ENCODE assay signal across 11 cellular contexts in the genomic region with DNA sequence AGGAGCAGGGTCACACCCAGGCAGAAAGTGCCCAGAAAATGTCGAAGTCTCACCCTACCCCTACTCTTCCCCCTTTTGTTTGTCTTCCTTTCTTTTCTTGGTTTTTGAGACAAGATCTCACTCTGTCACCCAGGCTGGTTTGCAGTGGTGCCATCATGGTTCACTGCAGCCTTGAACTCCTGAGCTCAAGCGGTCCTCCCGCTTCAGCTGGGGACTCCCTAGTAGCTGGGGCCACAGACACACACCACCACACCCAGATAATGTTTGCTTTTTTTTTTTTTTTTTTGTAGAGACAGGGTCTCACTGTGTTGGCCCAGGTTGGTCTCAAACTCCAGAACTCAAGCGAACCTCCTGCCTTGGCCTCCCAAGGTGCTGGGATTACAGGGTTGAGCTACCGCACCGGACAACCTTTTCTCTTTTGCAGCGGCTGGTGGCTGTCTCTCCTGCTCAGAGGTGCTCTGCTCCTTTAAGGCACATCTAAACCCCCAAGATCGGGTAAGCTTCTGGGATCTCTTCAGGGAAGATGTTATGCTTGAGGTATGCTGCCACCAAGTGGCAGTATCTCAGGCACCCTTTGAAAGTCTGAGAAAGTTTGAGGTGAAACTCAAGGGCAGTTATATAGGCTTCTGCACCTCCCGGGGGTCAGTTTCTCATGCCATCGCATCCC. TPM values are rescaled to one million over a fixed set of nuclear protein-coding genes. Genes with fewer than 3 reads are reported as not detected.
DNase-seq lines count a peak whose midpoint lies in the region; ATAC-seq and TF ChIP-seq lines count a peak whose summit lies in the region.
"Had no signal": no experiment of that assay in that cellular context is flagged by ENCODE, and none has a peak within 500 bp of the region (broad histone marks: within the 10 kb centered on the region; RNA-seq: fewer than 3 reads in every experiment).

No MANE protein-coding gene starts in this region.

- no peak overlapping the region for H3K27ac Mint-ChIP-seq in glutamatergic neuron (ENCODE audit: unreplicated experiment)
- H3K27ac Mint-ChIP-seq: activated T-helper 2 cell treated with anti-CD3 and anti-CD28 coated beads, Interferon-gamma antibody, Interleukin-2, Interleukin-4, amounts not matched to agents 10 μg/mL and 5 μg/mL and 100 μg/mL, durations not matched to agents 14 hours and 24 hours and 36 hours; T-helper 1 cell treated with Interleukin-12 subunit alpha and Interleukin-12 subunit beta and Interleukin-4 antibody, amounts not matched to agents 30 μg/mL and 1 μg/mL, for 36 hours had no signal

- H3K9me3 Mint-ChIP-seq in glutamatergic neuron (ENCODE audit: unreplicated experiment), result no peaks in the 10 kb centered on the region
- H3K9me3 Mint-ChIP-seq: activated T-helper 2 cell treated with anti-CD3 and anti-CD28 coated beads, Interferon-gamma antibody, Interleukin-2, Interleukin-4, amounts not matched to agents 10 μg/mL and 5 μg/mL and 100 μg/mL, durations not matched to agents 14 hours and 24 hours and 36 hours; T-helper 1 cell treated with Interleukin-12 subunit alpha and Interleukin-12 subunit beta and Interleukin-4 antibody, amounts not matched to agents 30 μg/mL and 1 μg/mL, for 36 hours had no signal

- H3K4me1 ChIP-seq in hepatocyte (ENCODE audit: insufficient read depth), result no peaks in the 10 kb centered on the region

- H3K9me2 ChIP-seq in hepatocyte (replicated peaks; ENCODE audit: insufficient read depth), result no peaks in the 10 kb centered on the region

- H3K36me3 ChIP-seq in BJ (ENCODE audit: control insufficient read depth, insufficient read depth, low read length) (no peaks in the 10 kb centered on the region), hepatocyte (replicated peaks; ENCODE audit: insufficient read depth, low read depth) (no peaks in the 10 kb centered on the region)

- ATAC-seq in GM19395 (IDR thresholded peaks at IDR 0.05; ENCODE audit: unreplicated experiment) (no peak), GM21717 (IDR thresholded peaks at IDR 0.05; ENCODE audit: unreplicated experiment) (no peak)

- no peaks in the 10 kb centered on the region for H4K20me1 ChIP-seq in hepatocyte (ENCODE audit: insufficient read depth, poor library complexity, severe bottlenecking)

- H3K9me3 ChIP-seq in hepatocyte (ENCODE audit: low read depth), result no peaks in the 10 kb centered on the region

- no peak overlapping the region for H2AFZ ChIP-seq in hepatocyte

- CTCF ChIA-PET in BJ (lab: Yijun Ruan, JAX), result interaction anchor here (0.6 to 1.6 kb wide), 7 partner anchors 13 to 238 kb away, joined by 3 to 4 read pairs (median 3); partner anchors contain the start of gene EEF2

- no peaks in the 10 kb centered on the region for H3K4me1 Mint-ChIP-seq in glutamatergic neuron (ENCODE audit: low read depth, unreplicated experiment)

- no peaks in the 10 kb centered on the region for H3K36me3 Mint-ChIP-seq in glutamatergic neuron (ENCODE audit: unreplicated experiment)

- H3K4me3 ChIP-seq in BJ (ENCODE audit: low read depth, low read length), result no peak overlapping the region
- no peak overlapping the region for H3K4me3 ChIP-seq in hepatocyte

- no peaks in the 10 kb centered on the region for H3K27me3 Mint-ChIP-seq in glutamatergic neuron (ENCODE audit: unreplicated experiment)

- H3K79me2 ChIP-seq in hepatocyte, result no peaks in the 10 kb centered on the region

- DNase-seq in BJ (ENCODE audit: low read depth) (no peak), HCEC 1CT (peak; percentile 67), RPMI8226 (peak; percentile 53), hepatocyte (ENCODE audit: low spot score) (no peak), glutamatergic neuron (no peak), DMS79 treated with DMSO at 0.1 percent for 48 hours (lab: John Stamatoyannopoulos, UW) (no peak)
- DNase-seq: midbrain had no signal

- WGBS in hepatocyte (ENCODE audit: low lambda C conversion rate, missing lambda C conversion rate), result 80% methylated on average over 10 of the region's 10 CpGs

- H3K27me3 ChIP-seq in BJ (ENCODE audit: control insufficient read depth, insufficient read depth, low read length), result no peaks in the 10 kb centered on the region
- peaks cover under 1% of the 10 kb centered on the region for H3K27me3 ChIP-seq in hepatocyte

- H3K4me2 ChIP-seq in hepatocyte, result no peak overlapping the region

- no peak overlapping the region for H3K4me3 Mint-ChIP-seq in glutamatergic neuron (ENCODE audit: unreplicated experiment)
- H3K4me3 Mint-ChIP-seq: T-helper 1 cell treated with Interleukin-12 subunit alpha and Interleukin-12 subunit beta and Interleukin-4 antibody, amounts not matched to agents 30 μg/mL and 1 μg/mL, for 36 hours had no signal

- TF ChIP-seq CTCF in BJ (IDR thresholded peaks at IDR 0.05; ENCODE audit: insufficient read depth, low read depth, low read length) (peak; percentile 37), hepatocyte (IDR thresholded peaks at IDR 0.05; ENCODE audit: poor library complexity) (peak; percentile 26), glutamatergic neuron (IDR thresholded peaks at IDR 0.05; ENCODE audit: partially characterized antibody, unreplicated experiment) (no peak)

- no peak overlapping the region for H3K27ac ChIP-seq in hepatocyte

- POLR2A ChIA-PET in BJ (lab: Charles Lee), result no interaction called here

RNA-seq across cellular contexts. Expression of gene EBI3, which starts 22.4 kb away (rescaled TPM):
- 1.2 TPM in 2 replicates for polyA plus RNA-seq in BJ (2011; rRNA removed)
- polyA minus RNA-seq in BJ (2011; rRNA and poly(A)+ RNA removed), result 0.95 and 1.8 TPM in 2 replicates
- 3.0 and 5.9 TPM in 2 replicates for total RNA-seq in hepatocyte
- 7.6 and 8.2 TPM in 2 replicates for polyA plus RNA-seq in hepatocyte
- not detected for total RNA-seq in glutamatergic neuron (ENCODE audit: unreplicated experiment)

RNA-seq across cellular contexts. Expression of gene ANKRD24, which starts 24.5 kb away (rescaled TPM):
- polyA plus RNA-seq in BJ (2011; rRNA removed), result 0.22 and 0.25 TPM in 2 replicates
- not detected in 2 replicates for polyA minus RNA-seq in BJ (2011; rRNA and poly(A)+ RNA removed)
- 0.84 and 3.4 TPM in 2 replicates for total RNA-seq in hepatocyte
- 1.5 and 2.0 TPM in 2 replicates for polyA plus RNA-seq in hepatocyte
- 6.1 TPM for total RNA-seq in glutamatergic neuron (ENCODE audit: unreplicated experiment)

RNA-seq across cellular contexts. Expression of gene SIRT6, which starts 24.6 kb away (rescaled TPM):
- 14.6 and 22.3 TPM in 2 replicates for polyA plus RNA-seq in BJ (2011; rRNA removed)
- polyA minus RNA-seq in BJ (2011; rRNA and poly(A)+ RNA removed), result 8.2 and 8.9 TPM in 2 replicates
- total RNA-seq in hepatocyte, result 15.6 and 15.7 TPM in 2 replicates
- polyA plus RNA-seq in hepatocyte, result 9.9 and 16.8 TPM in 2 replicates
- 48.3 TPM for total RNA-seq in glutamatergic neuron (ENCODE audit: unreplicated experiment)

RNA-seq across cellular contexts. Expression of gene YJU2, which starts 39.9 kb away (rescaled TPM):
- polyA plus RNA-seq in BJ (2011; rRNA removed) (12.4 and 14.5 TPM in 2 replicates), hepatocyte (13.1 and 16.0 TPM in 2 replicates)
- polyA minus RNA-seq in BJ (2011; rRNA and poly(A)+ RNA removed), result 7.5 and 8.0 TPM in 2 replicates
- total RNA-seq in hepatocyte (12.3 and 18.8 TPM in 2 replicates), glutamatergic neuron (ENCODE audit: unreplicated experiment) (18.7 TPM)

RNA-seq across cellular contexts. Expression of gene CREB3L3, which starts 53.5 kb away (rescaled TPM):
- polyA plus RNA-seq in BJ (2011; rRNA removed), result not detected in 2 replicates
- polyA minus RNA-seq in BJ (2011; rRNA and poly(A)+ RNA removed), result not detected in 2 replicates
- 21.7 and 31.9 TPM in 2 replicates for total RNA-seq in hepatocyte
- polyA plus RNA-seq in hepatocyte, result 31.2 and 48.5 TPM in 2 replicates
- total RNA-seq in glutamatergic neuron (ENCODE audit: unreplicated experiment), result not detected

Comparison
In these comparisons a context has a peak if more than half of its experiments do, and no peak if none do; other contexts are left out.
1. DNase-seq: peak in HCEC 1CT (single experiment) and RPMI8226 (single experiment); none in BJ (single experiment), hepatocyte (single experiment), glutamatergic neuron (single experiment) and DMS79 treated with DMSO at 0.1 percent for 48 hours (single experiment).